ENCODE assay signal across 8 cellular contexts in genomic region chr14:93788557-93789365, GRCh38.
DNase-seq lines count a peak whose midpoint lies in the region; FAIRE-seq and TF ChIP-seq lines count a peak whose summit lies in the region.

No MANE protein-coding gene starts in this region.

- H3K36me3 Mint-ChIP-seq in nephron progenitor cell (ENCODE audit: low read depth): no peaks in the 10 kb centered on the region

- peaks cover 22% of the 10 kb centered on the region for H3K4me1 Mint-ChIP-seq in nephron progenitor cell

- H3K9me3 Mint-ChIP-seq in nephron progenitor cell: peaks cover 18% of the 10 kb centered on the region

- no peak overlapping the region for H3K27ac Mint-ChIP-seq in nephron progenitor cell

- peak overlapping the region; percentile 96 for H3K4me3 Mint-ChIP-seq in nephron progenitor cell

- DNase-seq in ELF-1 (ENCODE audit: low read depth, low spot score) (peak; percentile 80), NCI-H510A treated with DMSO at 0.1 percent for 48 hours (lab: John Stamatoyannopoulos, UW) (peak; percentile 37), foreskin fibroblast (peak in 1 of 2 donors; percentile 14), nephron progenitor cell (peak; percentile 64), RCC 7860 (ENCODE audit: low spot score) (no peak), NCI-H187 (lab: John Stamatoyannopoulos, UW) (no peak)
- no peak for DNase-seq in activated effector memory CD4-positive, alpha-beta T cell treated with anti-CD3 and anti-CD28 coated beads, Interleukin-2, amount 50 U/mL, for 16 hours
- DNase-seq in stimulated activated CD4-positive, alpha-beta T cell treated with anti-CD3 and anti-CD28 coated beads, Interleukin-4, amount 100 ng/mL, for 24 hours: no peak

- H3K4me3 ChIP-seq in foreskin fibroblast (ENCODE audit: low read depth in 1 of 2, low read length in 2 of 2): peak overlapping the region; percentile 25 to 37

- H3K27me3 Mint-ChIP-seq in nephron progenitor cell (ENCODE audit: low read depth, poor library complexity): peaks cover 60% of the 10 kb centered on the region

- FAIRE-seq in RCC 7860 (lab: Jason Lieb, UNC): no peak

- TF ChIP-seq CTCF in foreskin fibroblast (IDR thresholded peaks at IDR 0.05; ENCODE audit: low read depth, low read length) (no peak), nephron progenitor cell (IDR thresholded peaks at IDR 0.05) (peak; percentile 8)

Comparison
In these comparisons a context has a peak if more than half of its experiments do, and no peak if none do; other contexts are left out.
1. DNase-seq: peak in ELF-1 (single experiment), NCI-H510A treated with DMSO at 0.1 percent for 48 hours (single experiment) and nephron progenitor cell (single experiment); none in RCC 7860 (single experiment), activated effector memory CD4-positive, alpha-beta T cell treated with anti-CD3 and anti-CD28 coated beads, Interleukin-2, amount 50 U/mL, for 16 hours (single experiment), NCI-H187 (0 of 2) and stimulated activated CD4-positive, alpha-beta T cell treated with anti-CD3 and anti-CD28 coated beads, Interleukin-4, amount 100 ng/mL, for 24 hours (single experiment).